In the genomic region with DNA sequence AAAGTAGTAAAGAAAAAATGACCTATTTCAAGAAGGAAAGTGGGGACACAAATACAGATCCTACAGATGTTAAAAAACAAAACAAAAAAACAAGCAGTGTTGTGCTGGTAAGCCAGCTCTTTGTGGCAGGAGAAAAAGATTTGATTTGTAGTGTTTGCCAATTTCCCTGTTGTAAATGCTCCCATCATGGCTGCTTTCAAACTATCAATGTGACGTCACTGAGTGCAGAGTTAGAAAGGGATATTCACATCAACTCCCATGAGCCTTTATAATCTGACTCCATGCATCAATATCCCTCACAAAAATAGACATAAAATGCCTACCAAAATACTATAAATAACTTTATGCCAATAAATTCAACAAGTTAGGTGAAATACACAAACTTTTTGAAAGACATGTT, we compare ENCODE assay signal across 28 cellular contexts.
"Had no signal": no experiment of that assay in that cellular context is flagged by ENCODE, and none has a peak within 500 bp of the region (broad histone marks: within the 10 kb centered on the region; RNA-seq: fewer than 3 reads in every experiment).

No MANE protein-coding gene starts in this region.

- H3K79me2 ChIP-seq: parathyroid adenoma had no signal

- DNase-seq: natural killer cell; occipital lobe; ovary; posterior cingulate gyrus; psoas muscle; right cardiac atrium; spleen; stimulated activated CD4-positive, alpha-beta T cell treated with anti-CD3 and anti-CD28 coated beads, Interleukin-12 subunit alpha, Interleukin-12 subunit beta, amount 100 ng/mL, for 4 hours; stimulated activated CD4-positive, alpha-beta T cell treated with anti-CD3 and anti-CD28 coated beads, Interleukin-1b, Interleukin-23, amount 100 ng/mL, for 48 hours; stimulated activated CD4-positive, alpha-beta T cell treated with anti-CD3 and anti-CD28 coated beads, Interleukin-4, amount 100 ng/mL, for 1 hour; stimulated activated CD4-positive, alpha-beta T cell treated with anti-CD3 and anti-CD28 coated beads, Interleukin-4, amount 100 ng/mL, for 4 hours; stimulated activated CD8-positive, alpha-beta memory T cell treated with anti-CD3 and anti-CD28 coated beads, Interleukin-4, amount 100 ng/mL, for 48 hours; stimulated activated naive CD4-positive, alpha-beta T cell; stimulated activated naive CD8-positive, alpha-beta T cell treated with anti-CD3 and anti-CD28 coated beads, Interleukin-15, amount 100 ng/mL, for 72 hours; stimulated activated naive CD8-positive, alpha-beta T cell treated with anti-CD3 and anti-CD28 coated beads, Interleukin-15, Interleukin-2, amounts not matched to agents 100 U/mL and 50 U/mL, for 24 hours; substantia nigra; testis; tibial artery; transverse colon; upper lobe of right lung; uterus had no signal

- H3K4me2 ChIP-seq: neural progenitor cell, smooth muscle cell had no signal

- H3K27ac ChIP-seq: neural progenitor cell, ovary, parathyroid adenoma, psoas muscle, skin epidermis, spleen, suprapubic skin, testis, tibial artery, transverse colon, upper lobe of right lung, uterus had no signal

- ATAC-seq: natural killer cell; psoas muscle; right cardiac atrium; sciatic nerve; stimulated activated memory B cell treated with anti-CD40 and anti-IgM and Interleukin-4, amounts not matched to agents 10 μg/mL and 1 μg/mL and 100 μg/mL, for 72 hours; stimulated activated naive CD8-positive, alpha-beta T cell treated with anti-CD3 and anti-CD28 coated beads, Interleukin-15, amount 100 ng/mL, for 72 hours; stimulated activated naive CD8-positive, alpha-beta T cell treated with anti-CD3 and anti-CD28 coated beads, Interleukin-15, Interleukin-2, amounts not matched to agents 100 U/mL and 50 U/mL, for 24 hours; upper lobe of right lung had no signal

- H3K9me3 ChIP-seq: ovary, testis, upper lobe of right lung, uterus had no signal

- H3K27me3 ChIP-seq: neural progenitor cell, ovary, spleen, suprapubic skin, testis, tibial artery, transverse colon, upper lobe of right lung, uterus had no signal

- H3K4me3 ChIP-seq: neural progenitor cell, ovary, psoas muscle, skin epidermis, smooth muscle cell, spleen, suprapubic skin, testis, tibial artery, transverse colon, upper lobe of right lung, uterus had no signal

- H3K9ac ChIP-seq: neural progenitor cell, parathyroid adenoma had no signal

- H2AFZ ChIP-seq: neural progenitor cell, parathyroid adenoma had no signal

- H3K36me3 ChIP-seq: neural progenitor cell, ovary, spleen, suprapubic skin, tibial artery, transverse colon, upper lobe of right lung, uterus had no signal

- H3K4me1 ChIP-seq: neural progenitor cell, parathyroid adenoma, psoas muscle, spleen, suprapubic skin, testis, tibial artery, transverse colon, upper lobe of right lung, uterus had no signal
